Comparison of ENCODE assay signal across 3 cellular contexts in the genomic region with DNA sequence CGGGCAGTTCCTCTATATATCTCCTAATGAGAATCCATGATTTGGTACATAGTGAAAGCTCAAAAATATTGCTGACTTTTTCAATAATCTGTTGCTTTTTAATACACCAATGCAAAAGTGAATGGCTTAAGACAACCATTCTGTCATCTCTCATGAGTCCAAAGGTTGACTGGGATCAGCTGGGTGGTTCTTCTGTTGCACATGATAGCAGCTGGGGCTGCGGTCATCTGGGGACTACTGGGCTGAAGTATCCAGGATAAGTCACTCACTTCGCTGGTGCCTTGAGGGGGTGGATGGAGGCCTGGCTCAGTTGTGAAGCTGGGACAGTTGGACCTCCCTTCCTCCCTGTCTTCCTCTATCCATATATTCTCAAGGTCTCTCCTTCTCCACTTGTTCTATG.
TF ChIP-seq lines count a peak whose summit lies in the region.

No MANE protein-coding gene starts in this region.

TF ChIP-seq in HEK293, 187 proteins besides CTCF, POLR2A, EP300 and RAD21:
- TF ChIP-seq ZSCAN30 (tag by site-specific recombination; IDR thresholded peaks at IDR 0.05) (no peak), ZNF19 (tag by site-specific recombination; IDR thresholded peaks at IDR 0.05; ENCODE audit: low read depth) (no peak), ZNF2 (tag by site-specific recombination; IDR thresholded peaks at IDR 0.05) (no peak), SETDB1 (IDR thresholded peaks at IDR 0.05; ENCODE audit: insufficient read length, low read length) (peak; percentile 30)

TF ChIP-seq in K562, 482 proteins besides CTCF, POLR2A, EP300 and RAD21:
- peak; percentile 17; the same call in 1 of the 2 replicates for TF ChIP-seq CBFA2T2 (conservative IDR thresholded peaks at IDR 0.05)
- no peak for TF ChIP-seq ZNF274 (IDR thresholded peaks at IDR 0.05; ENCODE audit: borderline replicate concordance, low read depth, low read length)
- no peak for TF ChIP-seq STAT5B (CRISPR knock-in tag; IDR thresholded peaks at IDR 0.05)
- TF ChIP-seq, protein P1, sequence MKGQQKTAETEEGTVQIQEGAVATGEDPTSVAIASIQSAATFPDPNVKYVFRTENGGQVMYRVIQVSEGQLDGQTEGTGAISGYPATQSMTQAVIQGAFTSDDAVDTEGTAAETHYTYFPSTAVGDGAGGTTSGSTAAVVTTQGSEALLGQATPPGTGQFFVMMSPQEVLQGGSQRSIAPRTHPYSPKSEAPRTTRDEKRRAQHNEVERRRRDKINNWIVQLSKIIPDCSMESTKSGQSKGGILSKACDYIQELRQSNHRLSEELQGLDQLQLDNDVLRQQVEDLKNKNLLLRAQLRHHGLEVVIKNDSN (CRISPR knock-in tag; IDR thresholded peaks at IDR 0.05): no peak
- TF ChIP-seq CBX5 (IDR thresholded peaks at IDR 0.05; ENCODE audit: borderline replicate concordance, low read depth): no peak
- TF ChIP-seq CCAR2 (IDR thresholded peaks at IDR 0.05; ENCODE audit: low read depth, low read length): no peak
- no peak for TF ChIP-seq SMAD3 (CRISPR knock-in tag; conservative IDR thresholded peaks at IDR 0.05)
- TF ChIP-seq ZNF316 (IDR thresholded peaks at IDR 0.05): 0 out of 2 replicates have a peak, but pooled peaks have one; percentile 4
- TF ChIP-seq, protein P2, sequence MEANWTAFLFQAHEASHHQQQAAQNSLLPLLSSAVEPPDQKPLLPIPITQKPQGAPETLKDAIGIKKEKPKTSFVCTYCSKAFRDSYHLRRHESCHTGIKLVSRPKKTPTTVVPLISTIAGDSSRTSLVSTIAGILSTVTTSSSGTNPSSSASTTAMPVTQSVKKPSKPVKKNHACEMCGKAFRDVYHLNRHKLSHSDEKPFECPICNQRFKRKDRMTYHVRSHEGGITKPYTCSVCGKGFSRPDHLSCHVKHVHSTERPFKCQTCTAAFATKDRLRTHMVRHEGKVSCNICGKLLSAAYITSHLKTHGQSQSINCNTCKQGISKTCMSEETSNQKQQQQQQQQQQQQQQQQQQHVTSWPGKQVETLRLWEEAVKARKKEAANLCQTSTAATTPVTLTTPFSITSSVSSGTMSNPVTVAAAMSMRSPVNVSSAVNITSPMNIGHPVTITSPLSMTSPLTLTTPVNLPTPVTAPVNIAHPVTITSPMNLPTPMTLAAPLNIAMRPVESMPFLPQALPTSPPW (CRISPR knock-in tag; IDR thresholded peaks at IDR 0.05): 0 out of 2 replicates have a peak, but pooled peaks have one; percentile 11

TF ChIP-seq in HepG2, 621 proteins besides CTCF, POLR2A, EP300 and RAD21:
- no peak for TF ChIP-seq PHF5A (CRISPR knock-in tag; IDR thresholded peaks at IDR 0.05; ENCODE audit: low read depth, unreplicated experiment)
- TF ChIP-seq ZNF331 (CRISPR knock-in tag; IDR thresholded peaks at IDR 0.05): peak; percentile 100
TF ChIP-seq in HepG2: peak in this region for 1.
